In the genomic region with DNA sequence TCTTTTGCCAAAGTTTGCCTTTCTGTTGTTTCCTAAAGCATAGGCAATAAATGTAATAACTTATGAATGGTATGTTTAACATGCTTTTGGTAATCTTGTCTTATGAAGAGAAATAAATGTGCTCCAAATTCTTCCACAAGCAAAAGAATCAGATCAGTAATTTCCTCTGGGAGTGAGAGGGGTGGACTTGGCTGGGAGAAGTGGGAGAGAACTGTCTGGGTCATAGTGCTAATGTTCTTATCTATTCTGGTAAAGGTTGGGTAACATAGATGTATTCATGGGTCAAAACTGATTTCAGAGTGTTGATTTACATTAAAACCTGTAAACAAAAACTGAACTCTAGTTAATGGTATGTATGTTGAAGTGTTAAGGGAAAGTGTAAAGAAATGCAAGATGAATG, we compare ENCODE assay signal across 21 cellular contexts.
DNase-seq lines count a peak whose midpoint lies in the region; ATAC-seq, FAIRE-seq and TF ChIP-seq lines count a peak whose summit lies in the region.
"Had no signal": no experiment of that assay in that cellular context is flagged by ENCODE, and none has a peak within 500 bp of the region (broad histone marks: within the 10 kb centered on the region; RNA-seq: fewer than 3 reads in every experiment).

No MANE protein-coding gene starts in this region.

- no peak for ATAC-seq in HepG2
- ATAC-seq: CD8-positive, alpha-beta T cell; HCT116 had no signal

- no peak for TF ChIP-seq POLR2A in HepG2 (IDR thresholded peaks at IDR 0.05; ENCODE audit: insufficient read depth in 1 of 2, low read depth in 2 of 2, low read length in 2 of 2)

- POLR2A ChIA-PET in HepG2 (lab: Yijun Ruan, JAX), result no interaction called here
- POLR2A ChIA-PET in PC-9 (lab: Charles Lee; ENCODE audit: unreplicated experiment), result no interaction called here

- no peak for FAIRE-seq in HepG2 (lab: Jason Lieb, UNC)
- FAIRE-seq: G401.6, H1 had no signal

- BruUV-seq in HepG2 (replicated peaks; lab: Mats Ljungman, UMichigan), result no TSS peak
- no TSS peak for BruUV-seq in PC-9 (replicated peaks; lab: Mats Ljungman, UMichigan)

- H3K9me3 ChIP-seq in liver (ENCODE audit: control insufficient read depth in 4 of 4, low read length in 3 of 4) (no peaks in the 10 kb centered on the region), HepG2 (ENCODE audit: low read length) (no peaks in the 10 kb centered on the region), PC-9 (ENCODE audit: insufficient read depth, low read depth) (no peaks in the 10 kb centered on the region), hepatocyte (ENCODE audit: low read depth) (no peaks in the 10 kb centered on the region)
- H3K9me3 ChIP-seq: Caco-2, SJCRH30 had no signal

- DNase-seq in HepG2 (ENCODE audit: low spot score) (no peak), PC-9 (no peak), hepatocyte (ENCODE audit: low spot score) (no peak), NCI-H446 (lab: John Stamatoyannopoulos, UW) (no peak), NCI-H2171 treated with DMSO at 0.1 percent for 48 hours (lab: John Stamatoyannopoulos, UW) (no peak), caudate nucleus (lab: John Stamatoyannopoulos, UW) (no peak)
- DNase-seq: CD8-positive, alpha-beta T cell; Karpas-422; NCI-H1105; NCI-H1436 treated with DMSO at 0.1 percent for 48 hours; NCI-H187 treated with DMSO at 0.1 percent for 48 hours; NCI-H526 treated with DMSO at 0.1 percent for 48 hours; SJCRH30 had no signal

- H3K27ac ChIP-seq in liver (ENCODE audit: low read depth in 1 of 2, low read length in 2 of 2) (peak overlapping the region; percentile 15 to 48), HepG2 (ENCODE audit: extremely low read length, insufficient read depth, low read length) (no peak overlapping the region), PC-9 (peak overlapping the region; percentile 45), hepatocyte (peak overlapping the region; percentile 23), caudate nucleus (ENCODE audit: low read depth, low read length) (no peak overlapping the region)
- H3K27ac ChIP-seq: C4-2B, HL-60, RWPE1, SJCRH30 had no signal

- no peak for TF ChIP-seq EP300 in HepG2 (IDR thresholded peaks at IDR 0.05; ENCODE audit: low read depth in 2 of 2, low read length in 2 of 2)
- TF ChIP-seq EP300 in HepG2 (CRISPR knock-in tag; IDR thresholded peaks at IDR 0.05; ENCODE audit: borderline replicate concordance), result no peak

- H2AFZ ChIP-seq in HepG2 (ENCODE audit: low read length), result no peak overlapping the region
- no peak overlapping the region for H2AFZ ChIP-seq in PC-9
- no peak overlapping the region for H2AFZ ChIP-seq in hepatocyte

- H3K79me2 ChIP-seq in HepG2 (ENCODE audit: insufficient read depth, low read length) (no peaks in the 10 kb centered on the region), PC-9 (ENCODE audit: low read depth) (no peaks in the 10 kb centered on the region), hepatocyte (no peaks in the 10 kb centered on the region)

- intact Hi-C loops in HepG2 (cut with micrococcal nuclease; ENCODE audit: unreplicated experiment), result no loop called here
- intact Hi-C loops in PC-9 (cut with micrococcal nuclease; ENCODE audit: unreplicated experiment), result loop anchor here (2.0 to 5.0 kb wide), 6 partner anchors 111 to 1083 kb away; partner anchors contain the start of gene IRS2

- TF ChIP-seq CTCF in liver (IDR thresholded peaks at IDR 0.05; ENCODE audit: low read depth, low read length, missing input control) (no peak), HepG2 (CRISPR knock-in tag; IDR thresholded peaks at IDR 0.05) (no peak), PC-9 (conservative IDR thresholded peaks at IDR 0.05) (no peak), hepatocyte (IDR thresholded peaks at IDR 0.05; ENCODE audit: poor library complexity) (no peak)

- H3K4me2 ChIP-seq in HepG2 (ENCODE audit: low read depth, low read length) (no peak overlapping the region), PC-9 (peak overlapping the region; percentile 52), hepatocyte (no peak overlapping the region)

- no peak overlapping the region for H3K9ac ChIP-seq in liver (ENCODE audit: low read depth in 1 of 2, low read length in 2 of 2)
- H3K9ac ChIP-seq in HepG2 (ENCODE audit: insufficient read depth, low read depth, low read length), result no peak overlapping the region

- H3K9me2 ChIP-seq in PC-9 (ENCODE audit: insufficient read depth) (no peaks in the 10 kb centered on the region), hepatocyte (replicated peaks; ENCODE audit: insufficient read depth) (no peaks in the 10 kb centered on the region)

- peaks cover 20% of the 10 kb centered on the region for H3F3A ChIP-seq in PC-9 (ENCODE audit: insufficient read depth, low read depth)

- CTCF ChIA-PET in HepG2 (lab: Yijun Ruan, JAX; ENCODE audit: low intra/inter-chr PET ratio, low total read pairs), result no interaction called here
- CTCF ChIA-PET in PC-9 (lab: Charles Lee), result no interaction called here

- H3K4me3 ChIP-seq in liver (ENCODE audit: low read depth in 1 of 3, low read length in 3 of 3) (no peak overlapping the region), HepG2 (replicated peaks in 1 of 3; ENCODE audit: insufficient read depth in 1 of 3, low read depth in 2 of 3, low read length in 3 of 3) (no peak overlapping the region), PC-9 (peak overlapping the region; percentile 1; the same call in 1 of the 2 replicates), hepatocyte (no peak overlapping the region)
- H3K4me3 ChIP-seq: SJCRH30 had no signal

- H4K20me1 ChIP-seq in HepG2 (ENCODE audit: insufficient read depth, low read length) (no peaks in the 10 kb centered on the region), PC-9 (ENCODE audit: insufficient read depth) (no peaks in the 10 kb centered on the region), hepatocyte (ENCODE audit: insufficient read depth, poor library complexity, severe bottlenecking) (no peaks in the 10 kb centered on the region)

- H3K27me3 ChIP-seq in liver (ENCODE audit: control insufficient read depth in 4 of 4, insufficient read depth in 4 of 4, low read length in 3 of 4) (no peaks in the 10 kb centered on the region), HepG2 (ENCODE audit: control insufficient read depth in 1 of 2, insufficient read depth in 2 of 2, low read length in 2 of 2) (peaks cover 0 to 9% of the 10 kb centered on the region in 2 experiments; a peak in 1 of 5 replicates), PC-9 (ENCODE audit: insufficient read depth, low read depth) (no peaks in the 10 kb centered on the region), hepatocyte (no peaks in the 10 kb centered on the region)
- H3K27me3 ChIP-seq: SJCRH30 had no signal

- H3K4me1 ChIP-seq in liver (ENCODE audit: control insufficient read depth in 4 of 4, insufficient read depth in 4 of 4, low read length in 3 of 4), result peaks cover 2 to 28% (median 24%) of the 10 kb centered on the region in 4 donors
- H3K4me1 ChIP-seq in HepG2 (ENCODE audit: insufficient read depth, low read length), result no peaks in the 10 kb centered on the region
- peaks cover 50% of the 10 kb centered on the region for H3K4me1 ChIP-seq in PC-9 (replicated peaks; ENCODE audit: insufficient read depth)
- peaks cover 8% of the 10 kb centered on the region for H3K4me1 ChIP-seq in hepatocyte (ENCODE audit: insufficient read depth)

- TF ChIP-seq RAD21 in liver (IDR thresholded peaks at IDR 0.05), result peak in 1 of 2 donors; percentile 30
- TF ChIP-seq RAD21 in HepG2 (CRISPR knock-in tag; IDR thresholded peaks at IDR 0.05), result no peak

- in situ Hi-C loops in HepG2 (cut with HindIII; ENCODE audit: extremely low pct_ligation_motif_present, low pct_unique_long_range_greater_than_20kb), result no loop called here

- H3K36me3 ChIP-seq in liver (ENCODE audit: control insufficient read depth in 4 of 4, insufficient read depth in 3 of 4, low read depth in 1 of 4, low read length in 3 of 4) (no peaks in the 10 kb centered on the region), HepG2 (replicated peaks in 1 of 2; ENCODE audit: control insufficient read depth in 1 of 2, insufficient read depth in 2 of 2, low read length in 2 of 2) (no peaks in the 10 kb centered on the region), PC-9 (ENCODE audit: low read depth) (no peaks in the 10 kb centered on the region), hepatocyte (replicated peaks; ENCODE audit: insufficient read depth, low read depth) (no peaks in the 10 kb centered on the region)
- H3K36me3 ChIP-seq: SJCRH30 had no signal

TF ChIP-seq in liver, 16 proteins besides CTCF, POLR2A, EP300 and RAD21 (continues in another document):
- TF ChIP-seq NR2F2 (IDR thresholded peaks at IDR 0.05), result no peak
- peak in 1 of 2 donors; percentile 42 for TF ChIP-seq JUND (IDR thresholded peaks at IDR 0.05)
- TF ChIP-seq ZBTB33 (IDR thresholded peaks at IDR 0.05), result no peak
- peak; percentile 47 for TF ChIP-seq SP1 (IDR thresholded peaks at IDR 0.05)

TF ChIP-seq in HepG2, 621 proteins besides CTCF, POLR2A, EP300 and RAD21:
- TF ChIP-seq ADNP (CRISPR knock-in tag; IDR thresholded peaks at IDR 0.05) (no peak), TSC22D2 (CRISPR knock-in tag; IDR thresholded peaks at IDR 0.05; ENCODE audit: borderline replicate concordance) (no peak), RBFOX2 (IDR thresholded peaks at IDR 0.05; ENCODE audit: low read depth, low read length) (no peak), GATA4 (IDR thresholded peaks at IDR 0.05; ENCODE audit: borderline replicate concordance, low read depth) (no peak), SOX6 (IDR thresholded peaks at IDR 0.05) (no peak), SOX6 (CRISPR knock-in tag; IDR thresholded peaks at IDR 0.05) (no peak), MAFK (conservative IDR thresholded peaks at IDR 0.05 in 1 of 2, IDR thresholded peaks at IDR 0.05 in 1 of 2; ENCODE audit: low read length in 2 of 2) (no peak), NR2F2 (IDR thresholded peaks at IDR 0.05; ENCODE audit: borderline replicate concordance, low read depth) (no peak), SRSF4 (IDR thresholded peaks at IDR 0.05; ENCODE audit: low read depth, low read length, poor library complexity, severe bottlenecking) (no peak), ZNF256 (CRISPR knock-in tag; conservative IDR thresholded peaks at IDR 0.05) (no peak), ZNF629 (CRISPR knock-in tag; conservative IDR thresholded peaks at IDR 0.05) (no peak), ZMYM4 (CRISPR knock-in tag; IDR thresholded peaks at IDR 0.05) (no peak)

Comparison
In these comparisons a context has a peak if more than half of its experiments do, and no peak if none do; other contexts are left out.
1. H3K27ac ChIP-seq: peak in liver (2 of 2), PC-9 (single experiment) and hepatocyte (single experiment); none in HepG2 (single experiment) and caudate nucleus (single experiment).